ENCODE assay signal across 8 cellular contexts in the genomic region with DNA sequence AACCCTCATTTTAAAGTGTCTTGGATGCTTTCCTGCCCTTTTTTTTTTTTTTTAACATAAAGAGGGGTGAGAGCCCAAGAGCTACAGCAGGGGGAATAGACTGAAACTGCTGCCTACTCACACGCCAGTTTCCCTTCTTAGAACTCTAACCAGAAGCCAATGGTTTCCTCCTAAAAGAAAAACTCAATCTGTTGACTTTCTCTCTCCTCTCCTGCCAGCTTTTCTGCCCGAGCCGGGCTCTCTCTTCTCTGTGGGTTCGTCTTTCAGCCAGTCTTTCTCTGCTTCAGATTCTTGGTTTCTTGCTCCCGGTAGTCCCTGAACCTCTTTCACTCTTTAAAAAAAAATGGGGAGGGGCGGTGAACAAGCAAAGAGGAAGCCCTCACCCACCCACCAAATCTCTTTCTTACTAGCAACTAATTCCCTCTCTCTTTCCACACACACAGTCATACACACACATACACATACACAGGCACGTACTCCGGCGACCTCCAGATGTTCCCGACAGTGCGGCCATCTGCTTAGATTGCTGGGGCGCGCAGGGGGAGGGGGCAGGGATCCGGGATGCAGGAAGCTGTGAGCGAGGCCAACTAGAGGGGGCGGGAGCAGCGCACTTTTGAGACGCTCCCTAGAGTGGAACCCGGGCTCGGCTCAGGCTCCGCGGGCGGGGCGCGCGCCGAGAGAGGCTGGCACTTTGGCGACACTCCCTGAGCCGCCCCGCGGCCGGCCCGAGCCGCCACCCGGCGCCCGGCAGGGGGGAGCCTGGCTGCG. TPM values are rescaled to one million over a fixed set of nuclear protein-coding genes. Genes with fewer than 3 reads are reported as not detected.
DNase-seq lines count a peak whose midpoint lies in the region; ATAC-seq and TF ChIP-seq lines count a peak whose summit lies in the region.

No MANE protein-coding gene starts in this region.

- H3K27me3 ChIP-seq in CD4-positive, CD25-positive, alpha-beta regulatory T cell (ENCODE audit: control insufficient read depth, insufficient read depth, low read length) = peaks cover 35% of the 10 kb centered on the region
- peaks cover 0 to 12% (median 0%) of the 10 kb centered on the region in 4 donors for H3K27me3 ChIP-seq in esophagus squamous epithelium
- H3K27me3 ChIP-seq in mucosa of rectum (ENCODE audit: control insufficient read depth in 2 of 2, insufficient read depth in 2 of 2, low read length in 2 of 2) = no peaks in the 10 kb centered on the region
- H3K27me3 ChIP-seq in stomach smooth muscle (ENCODE audit: control insufficient read depth in 1 of 2, insufficient read depth in 2 of 2, low read length in 2 of 2) = no peaks in the 10 kb centered on the region

- H3K9ac ChIP-seq in mucosa of rectum (ENCODE audit: low read depth in 1 of 2, low read length in 2 of 2) (peak overlapping the region; percentile 66 to 86), stomach smooth muscle (ENCODE audit: low read length in 2 of 2) (peak overlapping the region; percentile 12 to 73)

- H3K4me1 ChIP-seq in CD4-positive, CD25-positive, alpha-beta regulatory T cell (ENCODE audit: control insufficient read depth, insufficient read depth, low read length, poor library complexity, severe bottlenecking) = peaks cover 17% of the 10 kb centered on the region
- H3K4me1 ChIP-seq in esophagus squamous epithelium (peaks cover 39 to 75% (median 40%) of the 10 kb centered on the region in 3 donors), mucosa of rectum (ENCODE audit: control insufficient read depth in 2 of 2, insufficient read depth in 2 of 2, low read length in 2 of 2) (peaks cover 34 to 41% of the 10 kb centered on the region in 2 donors), stomach smooth muscle (ENCODE audit: control insufficient read depth, insufficient read depth, low read length) (peaks cover 36% of the 10 kb centered on the region)

- TF ChIP-seq POLR2A in esophagus squamous epithelium (IDR thresholded peaks at IDR 0.05) = no peak

- no peak overlapping the region for H3K27ac ChIP-seq in CD4-positive, CD25-positive, alpha-beta regulatory T cell (ENCODE audit: insufficient read depth, low read length, poor library complexity, severe bottlenecking)
- peak overlapping the region; percentile 91 to 99 (median 98) for H3K27ac ChIP-seq in esophagus squamous epithelium
- peak overlapping the region; percentile 85 to 93 for H3K27ac ChIP-seq in mucosa of rectum (ENCODE audit: low read depth in 2 of 2, low read length in 2 of 2)
- peak overlapping the region; percentile 64 for H3K27ac ChIP-seq in stomach smooth muscle (ENCODE audit: low read length)

- WGBS in esophagus squamous epithelium, 2 donors = 0 to 2% methylated on average over 11 to 23 of the region's 38 CpGs

- peak overlapping the region in 3 of 4 donors; percentile 77 to 79 (median 77) for H3K4me3 Mint-ChIP-seq in CD4-positive, CD25-positive, alpha-beta regulatory T cell
- peak overlapping the region; percentile 75 for H3K4me3 Mint-ChIP-seq in activated CD8-positive, alpha-beta memory T cell treated with anti-CD3 and anti-CD28 coated beads, Interleukin-2, amount 10 ng/mL, durations not matched to agents 7 days and 5 days

- peak in 1 of 6 experiments; percentile 5 for TF ChIP-seq CTCF in esophagus squamous epithelium (IDR thresholded peaks at IDR 0.05)

- H3K9me3 Mint-ChIP-seq in CD4-positive, CD25-positive, alpha-beta regulatory T cell = peaks cover 0 to 10% (median 0%) of the 10 kb centered on the region in 7 donors
- no peaks in the 10 kb centered on the region for H3K9me3 Mint-ChIP-seq in activated CD8-positive, alpha-beta memory T cell treated with anti-CD3 and anti-CD28 coated beads, Interleukin-2, amount 10 ng/mL, durations not matched to agents 7 days and 5 days (ENCODE audit: low read depth)

- intact Hi-C loops in esophagus squamous epithelium (cut with DNase I) = no loop called here

- H3K9me3 ChIP-seq in CD4-positive, CD25-positive, alpha-beta regulatory T cell (ENCODE audit: control insufficient read depth in 2 of 2, low read length in 2 of 2) = peaks cover 0 to 4% of the 10 kb centered on the region in 2 experiments
- peaks cover 0 to under 1% (median 0%) of the 10 kb centered on the region in 3 donors for H3K9me3 ChIP-seq in esophagus squamous epithelium
- no peaks in the 10 kb centered on the region for H3K9me3 ChIP-seq in mucosa of rectum (ENCODE audit: control insufficient read depth in 2 of 2, low read length in 2 of 2)
- H3K9me3 ChIP-seq in stomach smooth muscle (ENCODE audit: control insufficient read depth in 2 of 2, low read length in 2 of 2) = peaks cover 0 to 2% of the 10 kb centered on the region in 2 donors

- no peak overlapping the region for H3K27ac Mint-ChIP-seq in CD4-positive, CD25-positive, alpha-beta regulatory T cell
- H3K27ac Mint-ChIP-seq in activated CD8-positive, alpha-beta memory T cell treated with anti-CD3 and anti-CD28 coated beads, Interleukin-2, amount 10 ng/mL, durations not matched to agents 7 days and 5 days = peak overlapping the region; percentile 73

- H3K4me1 Mint-ChIP-seq in CD4-positive, CD25-positive, alpha-beta regulatory T cell = peaks cover 3 to 12% (median 7%) of the 10 kb centered on the region in 4 donors
- peaks cover 16% of the 10 kb centered on the region for H3K4me1 Mint-ChIP-seq in activated CD8-positive, alpha-beta memory T cell treated with anti-CD3 and anti-CD28 coated beads, Interleukin-2, amount 10 ng/mL, durations not matched to agents 7 days and 5 days

- CTCF ChIA-PET in activated CD8-positive, alpha-beta memory T cell treated with anti-CD3 and anti-CD28 coated beads, Interleukin-2, amount 10 ng/mL, durations not matched to agents 7 days and 5 days (lab: Charles Lee) = interaction anchor here (1.2 to 1.7 kb wide), 2 partner anchors 12 to 16 kb away, joined by 3 to 5 read pairs; no protein-coding TSS in a partner anchor

- peak in 1 of 3 donors; percentile 54 for DNase-seq in CD4-positive, CD25-positive, alpha-beta regulatory T cell
- DNase-seq in HCEC 1CT (peak; percentile 98), NCI-H345 (lab: John Stamatoyannopoulos, UW) (peak; percentile 81), esophagus squamous epithelium (lab: John Stamatoyannopoulos, UW) (no peak), activated gamma-delta T cell (lab: John Stamatoyannopoulos, UW) (no peak)
- DNase-seq in activated CD8-positive, alpha-beta memory T cell treated with anti-CD3 and anti-CD28 coated beads, Interleukin-2, amount 10 ng/mL, durations not matched to agents 7 days and 5 days = peak; percentile 76

- H3K27me3 Mint-ChIP-seq in CD4-positive, CD25-positive, alpha-beta regulatory T cell = peaks cover 72% of the 10 kb centered on the region
- peaks cover 64% of the 10 kb centered on the region for H3K27me3 Mint-ChIP-seq in activated CD8-positive, alpha-beta memory T cell treated with anti-CD3 and anti-CD28 coated beads, Interleukin-2, amount 10 ng/mL, durations not matched to agents 7 days and 5 days

- H3K36me3 Mint-ChIP-seq in CD4-positive, CD25-positive, alpha-beta regulatory T cell = peaks cover 4% of the 10 kb centered on the region
- H3K36me3 Mint-ChIP-seq in activated CD8-positive, alpha-beta memory T cell treated with anti-CD3 and anti-CD28 coated beads, Interleukin-2, amount 10 ng/mL, durations not matched to agents 7 days and 5 days = no peaks in the 10 kb centered on the region

- H3K4me3 ChIP-seq in CD4-positive, CD25-positive, alpha-beta regulatory T cell (ENCODE audit: low read depth, low read length) = no peak overlapping the region
- H3K4me3 ChIP-seq in esophagus squamous epithelium (peak overlapping the region; percentile 72 to 98 (median 90)), mucosa of rectum (ENCODE audit: low read length in 2 of 2) (peak overlapping the region; percentile 85 to 87), stomach smooth muscle (ENCODE audit: low read length in 2 of 2) (peak overlapping the region; percentile 17 to 83)

- ATAC-seq in CD4-positive, CD25-positive, alpha-beta regulatory T cell (ENCODE audit: low read depth in 2 of 2) = peak in 1 of 2 donors; percentile 42
- peak; percentile 80 for ATAC-seq in activated CD8-positive, alpha-beta memory T cell treated with anti-CD3 and anti-CD28 coated beads, Interleukin-2, amount 10 ng/mL, durations not matched to agents 7 days and 5 days

- H3K36me3 ChIP-seq in CD4-positive, CD25-positive, alpha-beta regulatory T cell (ENCODE audit: control insufficient read depth, insufficient read depth, low read length) = no peaks in the 10 kb centered on the region
- H3K36me3 ChIP-seq in esophagus squamous epithelium (no peaks in the 10 kb centered on the region), mucosa of rectum (ENCODE audit: control insufficient read depth in 2 of 2, insufficient read depth in 2 of 2, low read length in 2 of 2) (no peaks in the 10 kb centered on the region), stomach smooth muscle (ENCODE audit: control insufficient read depth in 2 of 2, insufficient read depth in 2 of 2, low read length in 2 of 2) (no peaks in the 10 kb centered on the region)

RNA-seq across cellular contexts. Expression of gene TSKU, which starts 0.4 kb away (rescaled TPM):
- not detected for total RNA-seq in CD4-positive, CD25-positive, alpha-beta regulatory T cell
- not detected for polyA plus RNA-seq in CD4-positive, CD25-positive, alpha-beta regulatory T cell
- 1 to 10 TPM in 1 of 2 experiments, under 1 TPM in 1; 0.35 to 1.5 TPM for total RNA-seq in activated CD8-positive, alpha-beta memory T cell treated with anti-CD3 and anti-CD28 coated beads, Interleukin-2, amount 10 ng/mL, durations not matched to agents 7 days and 5 days
- total RNA-seq in esophagus squamous epithelium = 10 to 100 TPM; 51.4 to 95.9 (median 88.4) TPM

Comparison
In these comparisons a context has a peak if more than half of its experiments do, and no peak if none do; other contexts are left out.
1. DNase-seq: peak in HCEC 1CT (single experiment), NCI-H345 (single experiment) and activated CD8-positive, alpha-beta memory T cell treated with anti-CD3 and anti-CD28 coated beads, Interleukin-2, amount 10 ng/mL, durations not matched to agents 7 days and 5 days (single experiment); none in esophagus squamous epithelium (single experiment) and activated gamma-delta T cell (single experiment).
2. RNA of gene TSKU, which starts 0.4 kb away (total RNA-seq): 51.4 to 95.9 TPM in esophagus squamous epithelium; 0.35 to 1.5 TPM in activated CD8-positive, alpha-beta memory T cell treated with anti-CD3 and anti-CD28 coated beads, Interleukin-2, amount 10 ng/mL, durations not matched to agents 7 days and 5 days and not detected in CD4-positive, CD25-positive, alpha-beta regulatory T cell (single experiment); every median in the first group is over 10 times any median in the second.